In genomic region chr7:131111081-131111576, GRCh38 we compare ENCODE assay signal across 7 cellular contexts.
A peak's percentile ranks its signal among the peaks of the same experiment; 100 is the strongest.
DNase-seq lines count a peak whose midpoint lies in the region; ATAC-seq and TF ChIP-seq lines count a peak whose summit lies in the region.

No MANE protein-coding gene starts in this region.

- H3K79me2 ChIP-seq in parathyroid adenoma: peaks cover 22% of the 10 kb centered on the region

- H3K4me3 ChIP-seq in MG63 (peak overlapping the region; percentile 59), WI38 (ENCODE audit: low read depth, low read length) (peak overlapping the region; percentile 85), foreskin fibroblast (ENCODE audit: low read depth in 1 of 2, low read length in 2 of 2) (peak overlapping the region; percentile 89 to 96), parathyroid adenoma (ENCODE audit: low read depth, low read length) (peak overlapping the region; percentile 94)

- peak overlapping the region; percentile 99 for H3K27ac ChIP-seq in parathyroid adenoma

- no peak for ATAC-seq in GM21619 (IDR thresholded peaks at IDR 0.05; ENCODE audit: unreplicated experiment)

- peak overlapping the region; percentile 85 for H2AFZ ChIP-seq in parathyroid adenoma

- peak; percentile 84 for DNase-seq in ELR (ENCODE audit: low read depth)
- DNase-seq in MG63: no peak
- DNase-seq in foreskin fibroblast: peak; percentile 74 to 82
- DNase-seq in DMS114 treated with DMSO at 0.1 percent for 48 hours (lab: John Stamatoyannopoulos, UW; ENCODE audit: unreplicated experiment): no peak

- H3K9me3 ChIP-seq in MG63: no peaks in the 10 kb centered on the region
- no peaks in the 10 kb centered on the region for H3K9me3 ChIP-seq in parathyroid adenoma (ENCODE audit: control insufficient read depth, low read length)

- peaks cover 3% of the 10 kb centered on the region for H3K4me1 ChIP-seq in parathyroid adenoma

- no peaks in the 10 kb centered on the region for H3K27me3 ChIP-seq in MG63
- no peaks in the 10 kb centered on the region for H3K27me3 ChIP-seq in parathyroid adenoma (ENCODE audit: control insufficient read depth, insufficient read depth, low read length)

- H3K36me3 ChIP-seq in MG63 (no peaks in the 10 kb centered on the region), parathyroid adenoma (ENCODE audit: control insufficient read depth, insufficient read depth, low read length) (no peaks in the 10 kb centered on the region)

- no peak overlapping the region for H3K9ac ChIP-seq in parathyroid adenoma

- TF ChIP-seq CTCF in WI38 (IDR thresholded peaks at IDR 0.05; ENCODE audit: low read depth, low read length): no peak
- TF ChIP-seq CTCF in foreskin fibroblast (IDR thresholded peaks at IDR 0.05; ENCODE audit: low read depth, low read length): no peak
- TF ChIP-seq CTCF in parathyroid adenoma (IDR thresholded peaks at IDR 0.05): no peak

- H3K4me2 ChIP-seq in parathyroid adenoma (ENCODE audit: low read length): peak overlapping the region; percentile 78

Comparison
In these comparisons a context has a peak if more than half of its experiments do, and no peak if none do; other contexts are left out.
1. DNase-seq: peak in ELR (single experiment) and foreskin fibroblast (2 of 2); none in MG63 (single experiment) and DMS114 treated with DMSO at 0.1 percent for 48 hours (single experiment).
2. Peak in every context shown above with its lines, with median percentiles within 50 percentile points of each other: H3K4me3 ChIP-seq.